ENCODE assay signal across 1 cellular context in the genomic region with DNA sequence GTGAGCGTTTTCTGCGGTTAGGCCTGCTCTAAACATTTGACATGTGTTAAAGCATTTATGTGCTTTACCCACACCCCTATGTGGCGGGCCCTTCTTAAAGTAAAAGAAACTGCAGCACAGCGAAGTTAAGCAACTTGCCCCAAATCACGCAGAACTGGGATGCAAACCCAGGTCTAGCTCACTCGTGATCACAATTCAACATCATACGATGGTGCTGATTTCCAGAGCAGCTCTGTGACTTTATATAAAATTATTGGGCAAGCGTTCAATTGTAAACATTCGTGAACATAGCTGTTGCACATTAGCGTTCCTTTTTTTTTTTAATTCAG.
A peak's percentile ranks its signal among the peaks of the same experiment; 100 is the strongest.
TF ChIP-seq lines count a peak whose summit lies in the region.

No MANE protein-coding gene starts in this region.

TF ChIP-seq in GM12878, 131 proteins besides CTCF, POLR2A, EP300 and RAD21:
- peak; percentile 6; the same call in 1 of the 2 replicates for TF ChIP-seq MTA2 (IDR thresholded peaks at IDR 0.05; ENCODE audit: low read depth)
- TF ChIP-seq ZNF384 (IDR thresholded peaks at IDR 0.05; ENCODE audit: borderline replicate concordance, low read depth, low read length), result no peak
